ENCODE assay signal across 1 cellular context in the genomic region with DNA sequence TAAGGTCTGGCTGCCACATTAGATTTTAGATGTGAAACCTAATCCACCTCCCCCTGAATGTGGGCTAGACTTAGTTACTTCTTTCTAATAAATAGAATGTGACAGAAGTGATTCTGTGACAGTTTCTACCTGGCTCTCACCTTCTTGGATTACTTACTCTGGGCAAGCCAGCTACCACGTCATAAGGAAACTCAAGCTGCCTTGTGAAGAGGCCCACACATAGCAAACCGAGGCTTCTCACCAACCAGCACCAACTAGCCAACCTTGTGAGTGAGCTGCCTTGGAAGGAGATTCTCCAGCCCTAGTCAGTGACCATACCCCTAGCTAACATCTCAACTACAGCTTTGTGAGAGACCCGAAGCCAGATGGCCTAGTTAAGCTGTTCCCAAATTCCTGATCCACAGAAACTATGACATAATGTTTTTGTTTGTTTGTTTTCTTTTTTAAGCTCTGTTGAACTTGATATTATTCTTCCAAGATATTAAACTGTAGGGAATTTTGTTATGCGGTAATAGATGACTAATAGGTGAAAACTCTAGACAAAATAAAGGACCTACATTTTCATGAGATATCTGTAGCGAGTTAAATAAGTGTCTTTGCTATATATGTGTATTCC.
TF ChIP-seq lines count a peak whose summit lies in the region.

No MANE protein-coding gene starts in this region.

TF ChIP-seq in IMR-90, 13 proteins besides CTCF, POLR2A, EP300 and RAD21 (continued from another document):
- TF ChIP-seq CHD1 (IDR thresholded peaks at IDR 0.05; ENCODE audit: low read depth, low read length): no peak
- TF ChIP-seq CEBPB (IDR thresholded peaks at IDR 0.05; ENCODE audit: low read depth, low read length): no peak
- no peak for TF ChIP-seq BHLHE40 (IDR thresholded peaks at IDR 0.05; ENCODE audit: low read depth, low read length)
- no peak for TF ChIP-seq NFE2L2 (IDR thresholded peaks at IDR 0.05; ENCODE audit: low read depth, low read length)
